Comparison of ENCODE assay signal across 9 cellular contexts in genomic region chr16:64051826-64052225, GRCh38.
DNase-seq lines count a peak whose midpoint lies in the region; TF ChIP-seq lines count a peak whose summit lies in the region.
"Had no signal": no experiment of that assay in that cellular context is flagged by ENCODE, and none has a peak within 500 bp of the region (broad histone marks: within the 10 kb centered on the region; RNA-seq: fewer than 3 reads in every experiment).

No MANE protein-coding gene starts in this region.

- TF ChIP-seq CTCF in AG10803 (conservative IDR thresholded peaks at IDR 0.05; ENCODE audit: low read length) (peak; percentile 37), GM20000 (IDR thresholded peaks at IDR 0.05; ENCODE audit: extremely low read depth, missing control alignments) (no peak)

- no peak overlapping the region for H3K4me3 ChIP-seq in AG10803 (ENCODE audit: low read length)
- H3K4me3 ChIP-seq: uterus had no signal

- peak; percentile 0 for DNase-seq in AG10803 (ENCODE audit: low read depth)
- DNase-seq in HS-5 (ENCODE audit: low read depth), result peak; percentile 5
- DNase-seq in SK-N-DZ (ENCODE audit: low spot score), result peak; percentile 1
- peak; percentile 20 for DNase-seq in iPS-NIHi7 (ENCODE audit: extremely low spot score)
- DNase-seq in GM20000 (ENCODE audit: low spot score), result no peak
- no peak for DNase-seq in stimulated activated CD4-positive, alpha-beta T cell treated with anti-CD3 and anti-CD28 coated beads, Interleukin-2, amount 100 ng/mL, for 48 hours
- no peak for DNase-seq in HEK293T (ENCODE audit: extremely low spot score)
- no peak for DNase-seq in pons (ENCODE audit: low spot score)
- DNase-seq: uterus had no signal

- POLR2A ChIA-PET in HEK293T (lab: Yijun Ruan, JAX), result no interaction called here

- CTCF ChIA-PET in HEK293T (lab: Yijun Ruan, JAX), result no interaction called here

TF ChIP-seq in HEK293T, 16 proteins besides CTCF, POLR2A, EP300 and RAD21:
- no peak for TF ChIP-seq TARDBP (IDR thresholded peaks at IDR 0.05)
- no peak for TF ChIP-seq PKNOX1 (IDR thresholded peaks at IDR 0.05)

Comparison
In these comparisons a context has a peak if more than half of its experiments do, and no peak if none do; other contexts are left out.
1. DNase-seq: peak in AG10803 (single experiment), HS-5 (single experiment), SK-N-DZ (single experiment) and iPS-NIHi7 (single experiment); none in GM20000 (single experiment), stimulated activated CD4-positive, alpha-beta T cell treated with anti-CD3 and anti-CD28 coated beads, Interleukin-2, amount 100 ng/mL, for 48 hours (0 of 2), HEK293T (single experiment) and pons (single experiment).